Comparison of ENCODE assay signal across 9 cellular contexts in genomic region chr12:95336387-95337067, GRCh38.
DNase-seq lines count a peak whose midpoint lies in the region; ATAC-seq lines count a peak whose summit lies in the region.
"Had no signal": no experiment of that assay in that cellular context is flagged by ENCODE, and none has a peak within 500 bp of the region (broad histone marks: within the 10 kb centered on the region; RNA-seq: fewer than 3 reads in every experiment).

No MANE protein-coding gene starts in this region.

- H3K27ac ChIP-seq in ACC112 (ENCODE audit: low read depth, low read length): no peak overlapping the region
- H3K27ac ChIP-seq in HUES48 (ENCODE audit: low read depth, low read length): peak overlapping the region; percentile 86
- H3K27ac ChIP-seq in effector memory CD4-positive, alpha-beta T cell (ENCODE audit: insufficient read depth, low read length, poor library complexity, severe bottlenecking): no peak overlapping the region

- no peaks in the 10 kb centered on the region for H3K9me3 ChIP-seq in HUES48 (ENCODE audit: control insufficient read depth, insufficient read depth, low read length)
- H3K9me3 ChIP-seq in effector memory CD4-positive, alpha-beta T cell (ENCODE audit: control insufficient read depth, low read length): no peaks in the 10 kb centered on the region

- H3K27me3 Mint-ChIP-seq in activated CD8-positive, alpha-beta memory T cell treated with anti-CD3 and anti-CD28 coated beads, Interleukin-2, amount 10 ng/mL, durations not matched to agents 7 days and 5 days: no peaks in the 10 kb centered on the region
- H3K27me3 Mint-ChIP-seq: central memory CD8-positive, alpha-beta T cell had no signal

- no peaks in the 10 kb centered on the region for H3K36me3 ChIP-seq in ACC112 (ENCODE audit: insufficient read depth, low read length)
- H3K36me3 ChIP-seq in HUES48 (ENCODE audit: control insufficient read depth, insufficient read depth, low read length): no peaks in the 10 kb centered on the region
- H3K36me3 ChIP-seq in effector memory CD4-positive, alpha-beta T cell (ENCODE audit: control insufficient read depth, insufficient read depth, low read length): no peaks in the 10 kb centered on the region

- DNase-seq in RPMI7951 (ENCODE audit: low read depth): peak; percentile 78
- peak; percentile 79 for DNase-seq in midbrain (lab: John Stamatoyannopoulos, UW)
- DNase-seq in activated CD8-positive, alpha-beta memory T cell treated with anti-CD3 and anti-CD28 coated beads, Interleukin-2, amount 10 ng/mL, durations not matched to agents 7 days and 5 days: no peak
- DNase-seq in effector memory CD4-positive, alpha-beta T cell: no peak
- DNase-seq in effector CD4-positive, alpha-beta T cell: no peak

- no peaks in the 10 kb centered on the region for H3K36me3 Mint-ChIP-seq in activated CD8-positive, alpha-beta memory T cell treated with anti-CD3 and anti-CD28 coated beads, Interleukin-2, amount 10 ng/mL, durations not matched to agents 7 days and 5 days

- H3K9me3 Mint-ChIP-seq in activated CD8-positive, alpha-beta memory T cell treated with anti-CD3 and anti-CD28 coated beads, Interleukin-2, amount 10 ng/mL, durations not matched to agents 7 days and 5 days (ENCODE audit: low read depth): no peaks in the 10 kb centered on the region
- H3K9me3 Mint-ChIP-seq: central memory CD8-positive, alpha-beta T cell had no signal

- H3K27ac Mint-ChIP-seq in activated CD8-positive, alpha-beta memory T cell treated with anti-CD3 and anti-CD28 coated beads, Interleukin-2, amount 10 ng/mL, durations not matched to agents 7 days and 5 days: no peak overlapping the region

- no peaks in the 10 kb centered on the region for H3K4me1 Mint-ChIP-seq in activated CD8-positive, alpha-beta memory T cell treated with anti-CD3 and anti-CD28 coated beads, Interleukin-2, amount 10 ng/mL, durations not matched to agents 7 days and 5 days
- H3K4me1 Mint-ChIP-seq: central memory CD8-positive, alpha-beta T cell had no signal

- no peaks in the 10 kb centered on the region for H3K79me2 ChIP-seq in ACC112 (ENCODE audit: control insufficient read depth, insufficient read depth, low read length, unreplicated experiment)

- ATAC-seq in esophagus mucosa: peak; percentile 94
- ATAC-seq in activated CD8-positive, alpha-beta memory T cell treated with anti-CD3 and anti-CD28 coated beads, Interleukin-2, amount 10 ng/mL, durations not matched to agents 7 days and 5 days: no peak

- peaks cover 17% of the 10 kb centered on the region for H3K4me1 ChIP-seq in ACC112 (ENCODE audit: control insufficient read depth, insufficient read depth, low read length, unreplicated experiment)
- H3K4me1 ChIP-seq in HUES48 (ENCODE audit: control insufficient read depth, insufficient read depth, low read length): 0 out of 2 replicates have a peak, but pooled peaks cover 4% of the 10 kb centered on the region
- H3K4me1 ChIP-seq in effector memory CD4-positive, alpha-beta T cell (ENCODE audit: control insufficient read depth, insufficient read depth, low read length, poor library complexity, severe bottlenecking): no peaks in the 10 kb centered on the region

- H2AFZ ChIP-seq in ACC112 (ENCODE audit: low read length, unreplicated experiment): peak overlapping the region; percentile 54

- H3K27me3 ChIP-seq in ACC112 (ENCODE audit: insufficient read depth, low read length) (no peaks in the 10 kb centered on the region), HUES48 (ENCODE audit: control insufficient read depth, insufficient read depth, low read length) (no peaks in the 10 kb centered on the region)
- H3K27me3 ChIP-seq in effector memory CD4-positive, alpha-beta T cell (replicated peaks; ENCODE audit: control insufficient read depth, insufficient read depth, low read length, poor library complexity, severe bottlenecking): no peaks in the 10 kb centered on the region

- H3K4me3 ChIP-seq in ACC112 (ENCODE audit: low read depth, low read length) (peak overlapping the region; percentile 3; the same call in 1 of the 2 replicates), HUES48 (ENCODE audit: low read depth, low read length) (no peak overlapping the region)
- H3K4me3 ChIP-seq in effector memory CD4-positive, alpha-beta T cell (ENCODE audit: insufficient read depth, low read depth, low read length, poor library complexity, severe bottlenecking): no peak overlapping the region

- H3K9ac ChIP-seq in HUES48 (ENCODE audit: low read depth, low read length): peak overlapping the region; percentile 24; the same call in 1 of the 2 replicates

- CTCF ChIA-PET in activated CD8-positive, alpha-beta memory T cell treated with anti-CD3 and anti-CD28 coated beads, Interleukin-2, amount 10 ng/mL, durations not matched to agents 7 days and 5 days (lab: Charles Lee): no interaction called here

- no peak overlapping the region for H3K4me3 Mint-ChIP-seq in activated CD8-positive, alpha-beta memory T cell treated with anti-CD3 and anti-CD28 coated beads, Interleukin-2, amount 10 ng/mL, durations not matched to agents 7 days and 5 days
- H3K4me3 Mint-ChIP-seq: central memory CD8-positive, alpha-beta T cell had no signal

Comparison
In these comparisons a context has a peak if more than half of its experiments do, and no peak if none do; other contexts are left out.
1. DNase-seq: peak in RPMI7951 (single experiment) and midbrain (single experiment); none in activated CD8-positive, alpha-beta memory T cell treated with anti-CD3 and anti-CD28 coated beads, Interleukin-2, amount 10 ng/mL, durations not matched to agents 7 days and 5 days (single experiment), effector memory CD4-positive, alpha-beta T cell (0 of 3) and effector CD4-positive, alpha-beta T cell (single experiment).